In the genomic region with DNA sequence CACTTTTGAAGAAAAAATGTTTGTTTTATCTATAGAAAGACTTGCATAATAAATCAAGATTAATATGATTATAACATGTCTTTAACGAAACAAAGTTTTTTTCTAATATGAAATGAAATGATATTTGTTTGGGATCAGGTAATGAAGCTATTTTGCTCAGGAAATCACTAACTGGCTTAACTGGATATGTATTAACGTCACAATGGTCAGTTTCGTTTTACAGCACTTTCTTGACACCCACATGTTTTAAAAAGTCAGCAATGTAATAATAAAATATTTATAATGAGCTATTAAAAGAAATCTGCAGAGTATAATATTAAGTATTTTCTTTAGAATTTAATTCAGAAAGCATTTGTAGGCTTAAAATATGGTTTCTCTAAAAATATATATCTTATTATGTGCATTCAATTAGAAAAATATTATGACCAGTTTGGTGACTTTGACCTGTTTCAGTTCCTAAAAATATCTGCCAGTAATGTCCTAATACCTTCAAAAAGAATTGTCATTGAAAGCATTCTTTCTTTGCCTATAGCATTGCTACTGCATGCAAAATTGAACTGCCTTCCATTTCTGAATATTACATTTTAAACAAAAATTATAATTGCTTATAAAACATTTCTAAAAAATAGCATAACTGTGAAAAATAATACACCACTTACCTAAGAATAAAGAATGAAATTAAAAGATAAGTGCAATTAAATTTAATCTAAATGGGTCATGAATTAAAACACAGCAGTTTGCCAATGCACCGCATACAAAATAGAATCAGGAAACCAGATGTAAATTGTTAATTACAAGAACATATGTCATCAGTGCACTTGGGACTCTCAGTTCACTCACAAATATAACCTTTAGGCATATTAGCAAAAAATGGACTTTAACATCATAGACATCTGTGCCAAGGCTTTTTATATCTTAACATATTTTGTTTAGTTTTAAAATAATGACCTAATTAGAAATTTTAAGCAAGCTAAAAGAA, we compare ENCODE assay signal across 12 cellular contexts. TPM values are rescaled to one million over a fixed set of nuclear protein-coding genes. Genes with fewer than 3 reads are reported as not detected.
DNase-seq lines count a peak whose midpoint lies in the region; ATAC-seq lines count a peak whose summit lies in the region.
"Had no signal": no experiment of that assay in that cellular context is flagged by ENCODE, and none has a peak within 500 bp of the region (broad histone marks: within the 10 kb centered on the region; RNA-seq: fewer than 3 reads in every experiment).

No MANE protein-coding gene starts in this region.

- H3K27ac Mint-ChIP-seq in immature natural killer cell: no peak overlapping the region
- H3K27ac Mint-ChIP-seq: activated B cell treated with CpG ODN at 0.5 μM for 24 hours; activated T-helper 17 cell treated with anti-CD3 and anti-CD28 coated beads, Interleukin-2, amount 50 U/mL, for 72 hours had no signal

- no peak overlapping the region for H3K4me3 Mint-ChIP-seq in immature natural killer cell
- H3K4me3 Mint-ChIP-seq: activated B cell treated with CpG ODN at 0.5 μM for 24 hours; activated T-helper 17 cell treated with anti-CD3 and anti-CD28 coated beads, Interleukin-2, amount 50 U/mL, for 72 hours had no signal

- H3K27me3 Mint-ChIP-seq in immature natural killer cell (ENCODE audit: low read depth in 3 of 3): peaks cover 0 to 2% (median 2%) of the 10 kb centered on the region in 3 donors
- H3K27me3 Mint-ChIP-seq: activated B cell treated with CpG ODN at 0.5 μM for 24 hours; activated T-helper 17 cell treated with anti-CD3 and anti-CD28 coated beads, Interleukin-2, amount 50 U/mL, for 72 hours had no signal

- no peaks in the 10 kb centered on the region for H3K9me3 Mint-ChIP-seq in immature natural killer cell
- H3K9me3 Mint-ChIP-seq: activated T-helper 17 cell treated with anti-CD3 and anti-CD28 coated beads, Interleukin-2, amount 50 U/mL, for 72 hours had no signal

- no peaks in the 10 kb centered on the region for H3K36me3 Mint-ChIP-seq in immature natural killer cell

- peak; percentile 95 for ATAC-seq in GM18519 (IDR thresholded peaks at IDR 0.05; ENCODE audit: low FRiP score, unreplicated experiment)
- ATAC-seq in GM21390 (IDR thresholded peaks at IDR 0.05; ENCODE audit: unreplicated experiment): peak; percentile 81
- peak; percentile 69 for ATAC-seq in HG03039 (IDR thresholded peaks at IDR 0.05; ENCODE audit: unreplicated experiment)
- ATAC-seq in stimulated activated naive CD8-positive, alpha-beta T cell treated with anti-CD3 and anti-CD28 coated beads, Interleukin-15, Interleukin-2, amounts not matched to agents 100 U/mL and 50 U/mL, for 24 hours: no peak
- ATAC-seq: activated T-helper 17 cell treated with anti-CD3 and anti-CD28 coated beads, Interleukin-2, amount 50 U/mL, for 72 hours had no signal

- DNase-seq in NCI-H524 treated with DMSO at 0.1 percent for 48 hours (lab: John Stamatoyannopoulos, UW) (peak; percentile 32), NCI-H2227 treated with DMSO at 0.1 percent for 48 hours (lab: John Stamatoyannopoulos, UW) (no peak), hippocampal formation (lab: John Stamatoyannopoulos, UW) (no peak), immature natural killer cell (no peak)
- no peak for DNase-seq in stimulated activated naive CD8-positive, alpha-beta T cell treated with anti-CD3 and anti-CD28 coated beads, Interleukin-15, Interleukin-2, amounts not matched to agents 100 U/mL and 50 U/mL, for 24 hours
- DNase-seq: activated B cell treated with CpG ODN at 0.5 μM for 24 hours, NCI-H2029 treated with DMSO at 0.1 percent for 48 hours, Peyer's patch had no signal

- H3K4me1 Mint-ChIP-seq in immature natural killer cell: no peaks in the 10 kb centered on the region
- H3K4me1 Mint-ChIP-seq: activated B cell treated with CpG ODN at 0.5 μM for 24 hours; activated T-helper 17 cell treated with anti-CD3 and anti-CD28 coated beads, Interleukin-2, amount 50 U/mL, for 72 hours had no signal

RNA-seq across cellular contexts. Expression of gene TIGD2, which starts 31.6 kb away (rescaled TPM):
- 1 to 10 TPM; 2.0 to 7.4 (median 3.9) TPM for polyA plus RNA-seq in immature natural killer cell
